Comparison of ENCODE assay signal across 10 cellular contexts in genomic region chr2:47486858-47487497, GRCh38.
DNase-seq lines count a peak whose midpoint lies in the region; ATAC-seq and TF ChIP-seq lines count a peak whose summit lies in the region.
"Had no signal": no experiment of that assay in that cellular context is flagged by ENCODE, and none has a peak within 500 bp of the region (broad histone marks: within the 10 kb centered on the region; RNA-seq: fewer than 3 reads in every experiment).

No MANE protein-coding gene starts in this region.

- no peak overlapping the region for H3K4me3 Mint-ChIP-seq in activated naive CD8-positive, alpha-beta T cell treated with anti-CD3 and anti-CD28 coated beads for 36 hours
- H3K4me3 Mint-ChIP-seq in CD8-positive, alpha-beta T cell, result no peak overlapping the region
- H3K4me3 Mint-ChIP-seq: CD4-positive, alpha-beta T cell had no signal

- H3K36me3 ChIP-seq in BLaER1 (peaks cover 42% of the 10 kb centered on the region), osteoblast (ENCODE audit: insufficient read depth, low read length) (no peaks in the 10 kb centered on the region)
- no peaks in the 10 kb centered on the region for H3K36me3 ChIP-seq in CD8-positive, alpha-beta T cell (ENCODE audit: insufficient read depth, low read length)

- no peaks in the 10 kb centered on the region for H4K20me1 ChIP-seq in BLaER1
- H4K20me1 ChIP-seq in osteoblast (ENCODE audit: insufficient read depth, low read length), result no peaks in the 10 kb centered on the region

- no peaks in the 10 kb centered on the region for H3K27me3 Mint-ChIP-seq in activated naive CD8-positive, alpha-beta T cell treated with anti-CD3 and anti-CD28 coated beads for 36 hours
- H3K27me3 Mint-ChIP-seq in CD8-positive, alpha-beta T cell (ENCODE audit: low read depth), result no peaks in the 10 kb centered on the region
- H3K27me3 Mint-ChIP-seq: CD4-positive, alpha-beta T cell had no signal

- H3K9me3 ChIP-seq in BLaER1 (peaks cover 16% of the 10 kb centered on the region; the same call in 1 of the 2 replicates), osteoblast (ENCODE audit: low read depth, low read length) (no peaks in the 10 kb centered on the region)
- no peaks in the 10 kb centered on the region for H3K9me3 ChIP-seq in CD8-positive, alpha-beta T cell (ENCODE audit: low read length)

- no peak overlapping the region for H3K9ac ChIP-seq in BLaER1

- H3K79me2 ChIP-seq in osteoblast (ENCODE audit: insufficient read depth, low read length), result no peaks in the 10 kb centered on the region

- POLR2A ChIA-PET in CD8-positive, alpha-beta T cell (lab: Charles Lee), result interaction anchor here (1.0 to 1.4 kb wide), 3 partner anchors 13 to 22 kb away, joined by 3 to 5 read pairs (median 3); no protein-coding TSS in a partner anchor

- intact Hi-C loops in CD8-positive, alpha-beta T cell (cut with DNase I, micrococcal nuclease), result no loop called here

- H3K9me3 Mint-ChIP-seq in activated naive CD8-positive, alpha-beta T cell treated with anti-CD3 and anti-CD28 coated beads for 36 hours, result no peaks in the 10 kb centered on the region
- H3K9me3 Mint-ChIP-seq in CD8-positive, alpha-beta T cell, result no peaks in the 10 kb centered on the region
- H3K9me3 Mint-ChIP-seq: CD4-positive, alpha-beta T cell had no signal

- H3K27me3 ChIP-seq in BLaER1, result no peaks in the 10 kb centered on the region
- no peaks in the 10 kb centered on the region for H3K27me3 ChIP-seq in osteoblast (ENCODE audit: insufficient read depth, low read length)
- no peaks in the 10 kb centered on the region for H3K27me3 ChIP-seq in CD8-positive, alpha-beta T cell (ENCODE audit: insufficient read depth, low read length)

- no peak for TF ChIP-seq CTCF in osteoblast (IDR thresholded peaks at IDR 0.05; ENCODE audit: extremely low read depth, low read depth, low read length)
- TF ChIP-seq CTCF in CD8-positive, alpha-beta T cell (IDR thresholded peaks at IDR 0.05), result no peak

- DNase-seq in activated naive CD8-positive, alpha-beta T cell treated with anti-CD3 and anti-CD28 coated beads for 36 hours, result no peak
- no peak for DNase-seq in KG1 (lab: John Stamatoyannopoulos, UW)
- no peak for DNase-seq in osteoblast (ENCODE audit: insufficient read length, low spot score, missing footprints)
- DNase-seq in iPS-NIHi7 (ENCODE audit: extremely low spot score), result no peak
- DNase-seq in CD8-positive, alpha-beta T cell, result no peak
- DNase-seq: CD4-positive, alpha-beta T cell had no signal

- no peak overlapping the region for H2AFZ ChIP-seq in osteoblast (ENCODE audit: low read length)

- H3K4me1 Mint-ChIP-seq in activated naive CD8-positive, alpha-beta T cell treated with anti-CD3 and anti-CD28 coated beads for 36 hours, result peaks cover 10% of the 10 kb centered on the region
- H3K4me1 Mint-ChIP-seq in CD8-positive, alpha-beta T cell (ENCODE audit: low read depth), result peaks cover 16% of the 10 kb centered on the region

- CTCF ChIA-PET in CD8-positive, alpha-beta T cell (lab: Charles Lee), result interaction anchor here (0.9 kb wide), 1 partner anchor 14 kb away, joined by 3 read pairs; no protein-coding TSS in a partner anchor

- H3K4me2 ChIP-seq in BLaER1 (peak overlapping the region; percentile 35), osteoblast (ENCODE audit: insufficient read depth, low read length) (no peak overlapping the region)

- H3K27ac Mint-ChIP-seq in activated naive CD8-positive, alpha-beta T cell treated with anti-CD3 and anti-CD28 coated beads for 36 hours, result peak overlapping the region; percentile 89
- no peak overlapping the region for H3K27ac Mint-ChIP-seq in CD8-positive, alpha-beta T cell
- H3K27ac Mint-ChIP-seq: CD4-positive, alpha-beta T cell had no signal

- peaks cover 14% of the 10 kb centered on the region for H3K4me1 ChIP-seq in BLaER1
- peaks cover 16% of the 10 kb centered on the region for H3K4me1 ChIP-seq in osteoblast (ENCODE audit: insufficient read depth, low read length)
- H3K4me1 ChIP-seq in CD8-positive, alpha-beta T cell (ENCODE audit: insufficient read depth, low read length), result no peaks in the 10 kb centered on the region

- ATAC-seq in GM19452 (IDR thresholded peaks at IDR 0.05; ENCODE audit: unreplicated experiment) (peak; percentile 93), HG03520 (IDR thresholded peaks at IDR 0.05; ENCODE audit: unreplicated experiment) (peak; percentile 87)
- no peak for ATAC-seq in CD8-positive, alpha-beta T cell

- peak overlapping the region; percentile 2; the same call in 1 of the 2 replicates for H3K27ac ChIP-seq in BLaER1
- H3K27ac ChIP-seq in osteoblast (ENCODE audit: low read depth, low read length), result no peak overlapping the region
- no peak overlapping the region for H3K27ac ChIP-seq in CD8-positive, alpha-beta T cell (ENCODE audit: low read depth, low read length)

- H3K4me3 ChIP-seq in BLaER1 (no peak overlapping the region), osteoblast (ENCODE audit: insufficient read depth, low read length) (no peak overlapping the region)
- H3K4me3 ChIP-seq in CD8-positive, alpha-beta T cell (ENCODE audit: low read depth, low read length), result no peak overlapping the region
- H3K4me3 ChIP-seq: skin epidermis had no signal

- H3K36me3 Mint-ChIP-seq in activated naive CD8-positive, alpha-beta T cell treated with anti-CD3 and anti-CD28 coated beads for 36 hours, result peaks cover 31% of the 10 kb centered on the region
- H3K36me3 Mint-ChIP-seq in CD8-positive, alpha-beta T cell, result peaks cover 26% of the 10 kb centered on the region
